In genomic region chr16:50204426-50205108, GRCh38 we compare ENCODE assay signal across 15 cellular contexts. TPM values are rescaled to one million over a fixed set of nuclear protein-coding genes. Genes with fewer than 3 reads are reported as not detected.
DNase-seq lines count a peak whose midpoint lies in the region; ATAC-seq and TF ChIP-seq lines count a peak whose summit lies in the region.
"Had no signal": no experiment of that assay in that cellular context is flagged by ENCODE, and none has a peak within 500 bp of the region (broad histone marks: within the 10 kb centered on the region; RNA-seq: fewer than 3 reads in every experiment).

No MANE protein-coding gene starts in this region.

- H3K27me3 Mint-ChIP-seq in HFFc6 (ENCODE audit: insufficient read depth) (no peaks in the 10 kb centered on the region), natural killer cell (ENCODE audit: low read depth in 2 of 2) (no peaks in the 10 kb centered on the region)
- H3K27me3 Mint-ChIP-seq in activated CD8-positive, alpha-beta T cell treated with anti-CD3 and anti-CD28 coated beads for 36 hours = no peaks in the 10 kb centered on the region

- no peaks in the 10 kb centered on the region for H3K36me3 ChIP-seq in A673 (ENCODE audit: insufficient read depth, low read length, poor library complexity, severe bottlenecking)
- H3K36me3 ChIP-seq: gastrocnemius medialis, neural progenitor cell had no signal

- H3K27me3 ChIP-seq in A673 (replicated peaks; ENCODE audit: insufficient read depth, low read depth, low read length, poor library complexity) = no peaks in the 10 kb centered on the region
- H3K27me3 ChIP-seq: gastrocnemius medialis, neural progenitor cell had no signal

- H3K4me1 Mint-ChIP-seq in HFFc6 (ENCODE audit: low read depth) = peaks cover 92% of the 10 kb centered on the region
- H3K4me1 Mint-ChIP-seq in natural killer cell = peaks cover 43 to 51% of the 10 kb centered on the region in 2 donors
- peaks cover 46% of the 10 kb centered on the region for H3K4me1 Mint-ChIP-seq in activated CD8-positive, alpha-beta T cell treated with anti-CD3 and anti-CD28 coated beads for 36 hours (ENCODE audit: low read depth)

- no peak overlapping the region for H3K4me3 ChIP-seq in A673 (ENCODE audit: low read depth, low read length, poor library complexity, severe bottlenecking)
- H3K4me3 ChIP-seq in choroid plexus epithelial cell (ENCODE audit: low read depth, low read length) = no peak overlapping the region
- H3K4me3 ChIP-seq: gastrocnemius medialis, neural progenitor cell had no signal

- H3K4me1 ChIP-seq in A673 (ENCODE audit: insufficient read depth, low read length, poor library complexity, severe bottlenecking) = peaks cover 49% of the 10 kb centered on the region

- H3K36me3 Mint-ChIP-seq in HFFc6 (ENCODE audit: low read depth) = 0 out of 2 replicates have a peak, but pooled peaks cover 4% of the 10 kb centered on the region
- no peaks in the 10 kb centered on the region for H3K36me3 Mint-ChIP-seq in natural killer cell
- H3K36me3 Mint-ChIP-seq in activated CD8-positive, alpha-beta T cell treated with anti-CD3 and anti-CD28 coated beads for 36 hours (ENCODE audit: low read depth) = no peaks in the 10 kb centered on the region
- H3K36me3 Mint-ChIP-seq: neural progenitor cell had no signal

- H3K9me3 Mint-ChIP-seq in HFFc6 = no peaks in the 10 kb centered on the region
- H3K9me3 Mint-ChIP-seq in natural killer cell = no peaks in the 10 kb centered on the region
- no peaks in the 10 kb centered on the region for H3K9me3 Mint-ChIP-seq in activated CD8-positive, alpha-beta T cell treated with anti-CD3 and anti-CD28 coated beads for 36 hours

- peak overlapping the region; percentile 94 for H3K27ac ChIP-seq in A673 (ENCODE audit: low read depth, low read length, poor library complexity, severe bottlenecking)
- H3K27ac ChIP-seq: gastrocnemius medialis, neural progenitor cell had no signal

- peak overlapping the region; percentile 86 for H3K4me3 Mint-ChIP-seq in HFFc6
- H3K4me3 Mint-ChIP-seq in natural killer cell = no peak overlapping the region
- H3K4me3 Mint-ChIP-seq in activated CD8-positive, alpha-beta T cell treated with anti-CD3 and anti-CD28 coated beads for 36 hours = no peak overlapping the region

- H3K9me3 ChIP-seq in A673 (ENCODE audit: low read depth, low read length, poor library complexity, severe bottlenecking) = no peaks in the 10 kb centered on the region
- H3K9me3 ChIP-seq: gastrocnemius medialis had no signal

- DNase-seq in A673 (ENCODE audit: low spot score) (no peak), HFFc6 (peak; percentile 44), choroid plexus epithelial cell (ENCODE audit: low read depth) (peak; percentile 12), natural killer cell (no peak), head of caudate nucleus (no peak), GM19238 (ENCODE audit: insufficient read length, low spot score) (no peak)
- DNase-seq in activated CD8-positive, alpha-beta T cell treated with anti-CD3 and anti-CD28 coated beads for 36 hours = no peak
- DNase-seq: dermis blood vessel endothelial cell, gastrocnemius medialis, left cardiac atrium, NCI-H1694 treated with DMSO at 0.1 percent for 48 hours, NCI-H82, SHP77 had no signal

- intact Hi-C loops in A673 (cut with micrococcal nuclease; ENCODE audit: unreplicated experiment) = no loop called here
- intact Hi-C loops in natural killer cell (cut with micrococcal nuclease) = no loop called here
- intact Hi-C loops in head of caudate nucleus (cut with DNase I) = loop anchor here (10.0 kb wide), 1 partner anchor 50 kb away; the partner anchor contains the start of gene TENT4B
- intact Hi-C loops in activated CD8-positive, alpha-beta T cell treated with anti-CD3 and anti-CD28 coated beads for 36 hours (cut with micrococcal nuclease) = loop anchor here (10.0 kb wide), 1 partner anchor 50 kb away; the partner anchor contains the start of gene TENT4B

- CTCF ChIA-PET in A673 (lab: Charles Lee) = no interaction called here
- CTCF ChIA-PET in activated CD8-positive, alpha-beta T cell treated with anti-CD3 and anti-CD28 coated beads for 36 hours (lab: Charles Lee) = interaction anchor here (0.8 to 2.9 kb wide), 5 partner anchors 136 to 461 kb away, joined by 3 to 11 read pairs (median 4); partner anchors contain the start of gene CNEP1R1

- POLR2A ChIA-PET in A673 (lab: Charles Lee; ENCODE audit: low non-redundant PET) = no interaction called here
- POLR2A ChIA-PET in activated CD8-positive, alpha-beta T cell treated with anti-CD3 and anti-CD28 coated beads for 36 hours (lab: Charles Lee) = no interaction called here

- H3K27ac Mint-ChIP-seq in HFFc6 = peak overlapping the region; percentile 98
- peak overlapping the region; percentile 8 to 59 for H3K27ac Mint-ChIP-seq in natural killer cell
- no peak overlapping the region for H3K27ac Mint-ChIP-seq in activated CD8-positive, alpha-beta T cell treated with anti-CD3 and anti-CD28 coated beads for 36 hours
- H3K27ac Mint-ChIP-seq: neural progenitor cell had no signal

- no TSS peak for BruUV-seq in A673 (replicated peaks; lab: Mats Ljungman, UMichigan)

- TF ChIP-seq CTCF in A673 (conservative IDR thresholded peaks at IDR 0.05; ENCODE audit: low read depth, low read length) = no peak
- TF ChIP-seq CTCF in HFFc6 (IDR thresholded peaks at IDR 0.05) = no peak
- TF ChIP-seq CTCF in choroid plexus epithelial cell (conservative IDR thresholded peaks at IDR 0.05; ENCODE audit: low read depth, low read length) = no peak
- TF ChIP-seq CTCF in natural killer cell (IDR thresholded peaks at IDR 0.05) = no peak
- no peak for TF ChIP-seq CTCF in activated CD8-positive, alpha-beta T cell treated with anti-CD3 and anti-CD28 coated beads for 36 hours (IDR thresholded peaks at IDR 0.05)

- ATAC-seq in natural killer cell (no peak), GM21619 (IDR thresholded peaks at IDR 0.05; ENCODE audit: unreplicated experiment) (no peak)
- ATAC-seq in activated CD8-positive, alpha-beta T cell treated with anti-CD3 and anti-CD28 coated beads for 36 hours = no peak
- ATAC-seq: gastrocnemius medialis, left cardiac atrium had no signal

RNA-seq across cellular contexts. Expression of gene TENT4B, which starts 51.5 kb away (rescaled TPM):
- total RNA-seq in A673 (2021) (16.8 and 18.3 TPM in 2 replicates), natural killer cell (10 to 100 TPM; 37.5 to 48.7 (median 44.4) TPM)
- 10 to 100 TPM; 19.4 to 23.0 (median 21.6) TPM for total RNA-seq in HFFc6 (2021; fragmentation: NEBNext Ultra II Directional; extraction: Animal tissue kit (Norgen Biotek cat#: 25700))
- total RNA-seq in activated CD8-positive, alpha-beta T cell treated with anti-CD3 and anti-CD28 coated beads for 36 hours = 10 to 100 TPM; 19.0 to 19.2 TPM

Comparison
In these comparisons a context has a peak if more than half of its experiments do, and no peak if none do; other contexts are left out.
1. DNase-seq: peak in HFFc6 (single experiment) and choroid plexus epithelial cell (single experiment); none in A673 (single experiment), natural killer cell (single experiment), head of caudate nucleus (0 of 42), GM19238 (single experiment) and activated CD8-positive, alpha-beta T cell treated with anti-CD3 and anti-CD28 coated beads for 36 hours (single experiment).
2. intact Hi-C loops: an anchor here in head of caudate nucleus (10.0 kb wide) and activated CD8-positive, alpha-beta T cell treated with anti-CD3 and anti-CD28 coated beads for 36 hours (10.0 kb wide); none called in A673 and natural killer cell.